Comparison of ENCODE assay signal across 8 cellular contexts in the genomic region with DNA sequence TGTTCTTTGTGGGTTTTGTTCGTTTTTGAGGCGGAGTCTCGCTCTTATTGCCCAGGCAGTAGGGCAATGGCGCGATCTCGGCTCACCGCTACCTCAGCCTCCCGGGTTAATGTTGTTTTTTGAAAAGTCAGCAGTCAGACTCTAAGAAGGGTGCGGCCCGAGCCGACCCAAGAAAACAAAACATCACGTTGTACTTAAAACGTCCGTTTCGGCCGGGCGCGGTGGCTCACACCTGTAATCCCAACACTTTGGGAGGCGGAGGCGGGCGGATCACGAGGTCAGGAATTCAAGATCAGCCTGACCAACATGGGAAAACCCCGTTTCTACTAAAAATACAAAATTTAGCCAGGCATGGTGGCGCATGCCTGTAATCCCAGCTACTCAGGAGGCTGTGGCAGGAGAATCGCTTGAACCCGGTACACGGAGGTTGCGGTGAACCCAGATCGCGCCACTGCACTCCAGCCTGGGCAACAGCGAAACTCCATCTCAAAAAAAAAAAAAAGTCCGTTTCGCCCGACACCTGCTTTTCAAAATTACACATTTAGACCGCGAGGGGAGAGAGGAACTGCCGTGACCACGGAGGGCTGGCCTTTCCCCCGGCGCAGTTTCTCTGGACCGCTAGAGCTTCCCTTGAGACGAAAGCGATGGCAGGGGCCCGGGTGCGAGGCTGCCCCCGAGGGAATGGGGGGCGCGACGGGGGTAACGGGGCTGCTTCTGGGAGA. TPM values are rescaled to one million over a fixed set of nuclear protein-coding genes. Genes with fewer than 3 reads are reported as not detected.
A peak's percentile ranks its signal among the peaks of the same experiment; 100 is the strongest.
DNase-seq lines count a peak whose midpoint lies in the region; ATAC-seq, FAIRE-seq and TF ChIP-seq lines count a peak whose summit lies in the region.

No MANE protein-coding gene starts in this region.

- intact Hi-C loops in dorsolateral prefrontal cortex (cut with DNase I), result loop anchor here (2.0 to 10.0 kb wide), 4 partner anchors 33 to 191 kb away; a partner anchor contains a TSS

- peaks cover 2 to 7% (median 4%) of the 10 kb centered on the region in 5 donors for H3K36me3 ChIP-seq in subcutaneous abdominal adipose tissue (ENCODE audit: control insufficient read depth in 5 of 5, insufficient read depth in 5 of 5, low read length in 5 of 5)

- H3K4me1 Mint-ChIP-seq in memory B cell, result peaks cover 29% of the 10 kb centered on the region

- H3K9ac ChIP-seq in subcutaneous abdominal adipose tissue (ENCODE audit: low read length in 5 of 5), result peak overlapping the region; percentile 77 to 94 (median 89)

- peak; percentile 63 for DNase-seq in KG1 (lab: John Stamatoyannopoulos, UW)
- peak in 3 of 10 donors; percentile 25 to 40 (median 26) for DNase-seq in dorsolateral prefrontal cortex
- DNase-seq in memory B cell (ENCODE audit: low spot score in 2 of 2), result peak; percentile 37 to 57
- DNase-seq in HTR-8/SVneo (ENCODE audit: insufficient read length, low spot score), result no peak

- TF ChIP-seq CTCF in VCaP (conservative IDR thresholded peaks at IDR 0.05) (peak; percentile 19), dorsolateral prefrontal cortex (IDR thresholded peaks at IDR 0.05 in 54 of 56, conservative IDR thresholded peaks at IDR 0.05 in 2 of 56; ENCODE audit: low read depth in 1 of 56, partially characterized antibody in 56 of 56) (peak in 1 of 56 donors; percentile 6)

- peak overlapping the region; percentile 81 for H3K27ac ChIP-seq in VCaP
- H3K27ac ChIP-seq in dorsolateral prefrontal cortex, result peak overlapping the region in 58 of 59 donors; percentile 17 to 98 (median 87)
- H3K27ac ChIP-seq in subcutaneous abdominal adipose tissue (ENCODE audit: low read depth, low read length), result peak overlapping the region; percentile 96

- peak overlapping the region; percentile 90 for H3K4me3 Mint-ChIP-seq in memory B cell

- H3K36me3 Mint-ChIP-seq in memory B cell, result no peaks in the 10 kb centered on the region

- FAIRE-seq in HTR-8/SVneo (lab: Jason Lieb, UNC), result no peak

- no peaks in the 10 kb centered on the region for H3K9me3 Mint-ChIP-seq in memory B cell

- H3K4me3 ChIP-seq in GM08714 (ENCODE audit: low read length) (peak overlapping the region; percentile 81), dorsolateral prefrontal cortex (peak overlapping the region; percentile 67 to 98 (median 91)), subcutaneous abdominal adipose tissue (ENCODE audit: low read depth in 1 of 5, low read length in 5 of 5) (peak overlapping the region; percentile 70 to 91 (median 80))

- H3K27ac Mint-ChIP-seq in memory B cell, result peak overlapping the region; percentile 85

- H3K9me3 ChIP-seq in subcutaneous abdominal adipose tissue (ENCODE audit: control insufficient read depth in 5 of 5, low read length in 5 of 5), result no peaks in the 10 kb centered on the region

- H3K27me3 ChIP-seq in dorsolateral prefrontal cortex (no peaks in the 10 kb centered on the region), subcutaneous abdominal adipose tissue (ENCODE audit: control insufficient read depth in 5 of 5, insufficient read depth in 4 of 5, low read length in 5 of 5) (no peaks in the 10 kb centered on the region)

- H3K4me1 ChIP-seq in subcutaneous abdominal adipose tissue (ENCODE audit: control insufficient read depth in 5 of 5, insufficient read depth in 5 of 5, low read length in 5 of 5), result peaks cover 3 to 59% (median 33%) of the 10 kb centered on the region in 5 donors

- H3K27me3 Mint-ChIP-seq in memory B cell, result no peaks in the 10 kb centered on the region

- peak; percentile 52 for ATAC-seq in GM21723 (IDR thresholded peaks at IDR 0.05; ENCODE audit: unreplicated experiment)
- peak; percentile 66 for ATAC-seq in memory B cell (ENCODE audit: low read depth)

RNA-seq across cellular contexts. Expression of a gene that starts 0.6 kb away (rescaled TPM):
- total RNA-seq in dorsolateral prefrontal cortex, result 100 to 1,000 TPM; 235 to 598 (median 367) TPM

RNA-seq across cellular contexts. Expression of a gene that starts 35.0 kb away (rescaled TPM):
- total RNA-seq in dorsolateral prefrontal cortex, result 1 to 10 TPM in 9 of 120 experiments, under 1 TPM in 17, not detected in 94; 0.50 to 1.8 (median 0.85) TPM

RNA-seq across cellular contexts. Expression of a gene that starts 38.7 kb away (rescaled TPM):
- total RNA-seq in dorsolateral prefrontal cortex, result 10 to 100 TPM; 26.6 to 67.9 (median 53.5) TPM
